In the genomic region with DNA sequence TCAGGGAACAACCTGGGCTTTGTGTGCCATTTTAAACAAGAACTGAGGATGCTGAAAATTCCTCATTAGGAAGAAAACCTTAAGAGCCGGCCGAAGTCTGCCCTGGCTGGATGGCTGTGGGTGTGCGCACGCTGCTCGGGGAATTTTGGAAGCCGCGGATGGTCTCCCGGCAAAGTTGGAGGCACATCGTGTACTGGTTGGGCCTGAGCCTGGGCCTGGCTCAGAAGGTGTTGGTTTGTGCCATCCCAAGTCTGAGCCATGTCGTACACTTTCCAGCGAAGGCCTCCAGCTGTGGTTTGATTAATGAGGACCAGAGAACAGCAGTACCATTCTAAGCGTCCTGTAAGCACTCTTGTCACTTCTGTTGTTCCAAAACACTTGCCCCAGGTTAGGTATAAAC, we compare ENCODE assay signal across 17 cellular contexts.
DNase-seq lines count a peak whose midpoint lies in the region; ATAC-seq and TF ChIP-seq lines count a peak whose summit lies in the region.
"Had no signal": no experiment of that assay in that cellular context is flagged by ENCODE, and none has a peak within 500 bp of the region (broad histone marks: within the 10 kb centered on the region; RNA-seq: fewer than 3 reads in every experiment).

No MANE protein-coding gene starts in this region.

- H3K4me3 Mint-ChIP-seq in CD14-positive monocyte, result no peak overlapping the region
- H3K4me3 Mint-ChIP-seq: activated naive CD8-positive, alpha-beta T cell treated with anti-CD3 and anti-CD28 coated beads, Interleukin-2, amount 50 U/mL, for 24 hours; activated T-helper 17 cell treated with anti-CD3 and anti-CD28 coated beads, Interleukin-2, amount 50 U/mL, for 72 hours; neural crest cell had no signal

- H3K4me1 ChIP-seq in esophagus (ENCODE audit: control insufficient read depth in 2 of 2, insufficient read depth in 2 of 2, low read length in 1 of 2), result peaks cover 6% of the 10 kb centered on the region in 2 donors
- peaks cover 0 to 5% of the 10 kb centered on the region in 2 donors for H3K4me1 ChIP-seq in left lung
- peaks cover 55% of the 10 kb centered on the region for H3K4me1 ChIP-seq in psoas muscle
- no peaks in the 10 kb centered on the region for H3K4me1 ChIP-seq in uterus

- TF ChIP-seq CTCF in left lung (IDR thresholded peaks at IDR 0.05), result no peak
- TF ChIP-seq CTCF in psoas muscle (IDR thresholded peaks at IDR 0.05), result no peak
- no peak for TF ChIP-seq CTCF in uterus (IDR thresholded peaks at IDR 0.05)
- TF ChIP-seq CTCF in foreskin fibroblast (IDR thresholded peaks at IDR 0.05; ENCODE audit: low read depth, low read length), result no peak
- TF ChIP-seq CTCF in CD14-positive monocyte (IDR thresholded peaks at IDR 0.05), result no peak

- intact Hi-C loops in left lung (cut with DNase I), result no loop called here
- intact Hi-C loops in psoas muscle (cut with DNase I), result loop anchor here in 1 of 2 donors (5.0 kb wide), 1 partner anchor 108 kb away; no protein-coding TSS in a partner anchor
- intact Hi-C loops in uterus (cut with DNase I; ENCODE audit: low total_unique reads), result loop anchor here (10.0 kb wide), 1 partner anchor 60 kb away; no protein-coding TSS in a partner anchor
- intact Hi-C loops in CD14-positive monocyte (cut with micrococcal nuclease), result no loop called here

- 40 to 54% methylated on average over 12 of the region's 12 CpGs for WGBS in esophagus, 2 donors
- 23 to 26% (median 26%) methylated on average over 12 of the region's 12 CpGs for WGBS in psoas muscle, 3 donors

- peaks cover 2% of the 10 kb centered on the region for H3K4me1 Mint-ChIP-seq in CD14-positive monocyte
- H3K4me1 Mint-ChIP-seq: activated T-helper 17 cell treated with anti-CD3 and anti-CD28 coated beads, Interleukin-2, amount 50 U/mL, for 72 hours had no signal

- H3K36me3 ChIP-seq in esophagus (ENCODE audit: control insufficient read depth in 2 of 2, insufficient read depth in 2 of 2, low read length in 1 of 2) (peaks cover 0 to 3% of the 10 kb centered on the region in 2 donors), left lung (peaks cover 0 to 16% of the 10 kb centered on the region in 2 donors), psoas muscle (ENCODE audit: insufficient read depth in 1 of 2, low read depth in 1 of 2) (no peaks in the 10 kb centered on the region), uterus (no peaks in the 10 kb centered on the region)

- no peak overlapping the region for H3K27ac Mint-ChIP-seq in CD14-positive monocyte
- H3K27ac Mint-ChIP-seq: activated naive CD8-positive, alpha-beta T cell treated with anti-CD3 and anti-CD28 coated beads, Interleukin-2, amount 50 U/mL, for 24 hours; activated T-helper 17 cell treated with anti-CD3 and anti-CD28 coated beads, Interleukin-2, amount 50 U/mL, for 72 hours had no signal

- H3K27ac ChIP-seq in esophagus (ENCODE audit: low read depth in 2 of 2, low read length in 1 of 2) (peak overlapping the region; percentile 30 to 51), left lung (no peak overlapping the region), psoas muscle (peak overlapping the region; percentile 58), uterus (peak overlapping the region; percentile 20 to 43)
- H3K27ac ChIP-seq: GM23248 had no signal

- H3K27me3 ChIP-seq in esophagus (ENCODE audit: control insufficient read depth in 1 of 2, insufficient read depth in 2 of 2, low read length in 2 of 2) (no peaks in the 10 kb centered on the region), left lung (peaks cover 0 to 17% of the 10 kb centered on the region in 2 donors), psoas muscle (ENCODE audit: insufficient read depth in 3 of 3, low read length in 2 of 3) (no peaks in the 10 kb centered on the region), uterus (no peaks in the 10 kb centered on the region)

- peaks cover 0 to 2% (median 0%) of the 10 kb centered on the region in 7 donors for H3K9me3 Mint-ChIP-seq in CD14-positive monocyte
- H3K9me3 Mint-ChIP-seq: activated naive CD8-positive, alpha-beta T cell treated with anti-CD3 and anti-CD28 coated beads, Interleukin-2, amount 50 U/mL, for 24 hours; neural crest cell had no signal

- DNase-seq in left lung (no peak), psoas muscle (peak; percentile 81 to 93), uterus (peak; percentile 35 to 78), foreskin fibroblast (no peak), CD14-positive monocyte (ENCODE audit: low spot score) (no peak)
- DNase-seq: activated CD4-positive, CD25-positive, alpha-beta regulatory T cell treated with anti-CD3 and anti-CD28 coated beads, Interleukin-2, amount 50 U/mL, for 72 hours; activated naive CD8-positive, alpha-beta T cell treated with anti-CD3 and anti-CD28 coated beads, Interleukin-2, amount 50 U/mL, for 24 hours; GM23248; KBM-7; mesenchymal stem cell; NCI-H69; stimulated activated CD4-positive, alpha-beta T cell treated with anti-CD3 and anti-CD28 coated beads, Interleukin-2, amount 100 ng/mL, for 48 hours; T1000 had no signal

- H3K4me3 ChIP-seq in esophagus (ENCODE audit: low read depth in 1 of 2, low read length in 2 of 2) (no peak overlapping the region), left lung (no peak overlapping the region), psoas muscle (no peak overlapping the region), uterus (no peak overlapping the region), foreskin fibroblast (ENCODE audit: low read depth in 1 of 2, low read length in 2 of 2) (no peak overlapping the region)
- H3K4me3 ChIP-seq: GM23248 had no signal

- peaks cover 13 to 25% (median 21%) of the 10 kb centered on the region in 3 donors for H3K27me3 Mint-ChIP-seq in CD14-positive monocyte (ENCODE audit: low read depth in 3 of 3)

- peaks cover 7 to 9% of the 10 kb centered on the region in 2 donors for H3K36me3 Mint-ChIP-seq in CD14-positive monocyte

- no peak for TF ChIP-seq POLR2A in uterus (IDR thresholded peaks at IDR 0.05)

- peak; percentile 17 for ATAC-seq in left lung
- peak; percentile 55 to 76 (median 74) for ATAC-seq in psoas muscle
- no peak for ATAC-seq in GM19328 (IDR thresholded peaks at IDR 0.05; ENCODE audit: unreplicated experiment)
- ATAC-seq: activated naive CD8-positive, alpha-beta T cell treated with anti-CD3 and anti-CD28 coated beads, Interleukin-2, amount 50 U/mL, for 24 hours; activated T-helper 17 cell treated with anti-CD3 and anti-CD28 coated beads, Interleukin-2, amount 50 U/mL, for 72 hours had no signal

- no peaks in the 10 kb centered on the region for H3K9me3 ChIP-seq in esophagus (ENCODE audit: control insufficient read depth in 2 of 2, insufficient read depth in 1 of 2, low read depth in 1 of 2, low read length in 1 of 2)
- no peaks in the 10 kb centered on the region for H3K9me3 ChIP-seq in left lung
- no peaks in the 10 kb centered on the region for H3K9me3 ChIP-seq in psoas muscle
- H3K9me3 ChIP-seq in uterus, result no peaks in the 10 kb centered on the region

Comparison
In these comparisons a context has a peak if more than half of its experiments do, and no peak if none do; other contexts are left out.
1. H3K27ac ChIP-seq: peak in esophagus (2 of 2), psoas muscle (single experiment) and uterus (2 of 2); none in left lung (0 of 2).
2. DNase-seq: peak in psoas muscle (2 of 2) and uterus (2 of 2); none in left lung (0 of 2), foreskin fibroblast (0 of 2) and CD14-positive monocyte (single experiment).